In genomic region chr1:1306661-1307260, GRCh38 we compare ENCODE assay signal across 8 cellular contexts. TPM values are rescaled to one million over a fixed set of nuclear protein-coding genes. Genes with fewer than 3 reads are reported as not detected.
DNase-seq lines count a peak whose midpoint lies in the region; ATAC-seq and TF ChIP-seq lines count a peak whose summit lies in the region.

No MANE protein-coding gene starts in this region.

- no peak overlapping the region for H3K27ac Mint-ChIP-seq in central memory CD8-positive, alpha-beta T cell (ENCODE audit: low read depth)
- peak overlapping the region; percentile 76 to 94 (median 84) for H3K27ac Mint-ChIP-seq in naive B cell

- DNase-seq in AG10803 (ENCODE audit: low read depth) (no peak), naive B cell (no peak), NCI-H748 treated with DMSO at 0.1 percent for 48 hours (lab: John Stamatoyannopoulos, UW) (no peak), 8988T (no peak), NCI-H2196 treated with DMSO at 0.1 percent for 48 hours (lab: John Stamatoyannopoulos, UW; ENCODE audit: unreplicated experiment) (no peak)
- DNase-seq in Jurkat, Clone E6-1 (ENCODE audit: low read depth, low spot score) = no peak
- DNase-seq in central memory CD8-positive, alpha-beta T cell (ENCODE audit: low spot score in 2 of 2) = no peak

- H3K4me3 Mint-ChIP-seq in central memory CD8-positive, alpha-beta T cell = peak overlapping the region; percentile 84
- H3K4me3 Mint-ChIP-seq in naive B cell = peak overlapping the region; percentile 75 to 93 (median 88)

- ATAC-seq in central memory CD8-positive, alpha-beta T cell (replicated peaks; ENCODE audit: extremely low read depth, poor library complexity, severe bottlenecking) = no peak
- no peak for ATAC-seq in naive B cell (ENCODE audit: low read depth in 2 of 2)
- no peak for ATAC-seq in HG03342 (IDR thresholded peaks at IDR 0.05; ENCODE audit: unreplicated experiment)

- peak overlapping the region; percentile 72 for H3K4me3 ChIP-seq in AG10803 (ENCODE audit: low read length)
- peak overlapping the region; percentile 81 for H3K4me3 ChIP-seq in Jurkat, Clone E6-1 (ENCODE audit: low read length)

- peaks cover 16% of the 10 kb centered on the region for H3K4me1 Mint-ChIP-seq in central memory CD8-positive, alpha-beta T cell
- H3K4me1 Mint-ChIP-seq in naive B cell = peaks cover 19 to 30% (median 20%) of the 10 kb centered on the region in 3 donors

- H3K27me3 Mint-ChIP-seq in central memory CD8-positive, alpha-beta T cell = no peaks in the 10 kb centered on the region
- no peaks in the 10 kb centered on the region for H3K27me3 Mint-ChIP-seq in naive B cell

- no peak for TF ChIP-seq CTCF in AG10803 (conservative IDR thresholded peaks at IDR 0.05; ENCODE audit: low read length)

- peaks cover 17% of the 10 kb centered on the region for H3K36me3 Mint-ChIP-seq in central memory CD8-positive, alpha-beta T cell (ENCODE audit: insufficient read depth)
- no peaks in the 10 kb centered on the region for H3K36me3 Mint-ChIP-seq in naive B cell

- no peaks in the 10 kb centered on the region for H3K9me3 Mint-ChIP-seq in central memory CD8-positive, alpha-beta T cell
- H3K9me3 Mint-ChIP-seq in naive B cell = no peaks in the 10 kb centered on the region

RNA-seq across cellular contexts. Expression of gene ACAP3, which starts 1.0 kb away (rescaled TPM):
- polyA plus RNA-seq in Jurkat, Clone E6-1 (2012; ENCODE audit: insufficient read depth, insufficient read length) = 66.3 TPM
- polyA plus RNA-seq in naive B cell (ENCODE audit: low read depth in 6 of 6) = 1 to 10 TPM; 1.9 to 7.2 (median 3.1) TPM

RNA-seq across cellular contexts. Expression of gene PUSL1, which starts 1.6 kb away (rescaled TPM):
- 21.7 TPM for polyA plus RNA-seq in Jurkat, Clone E6-1 (2012; ENCODE audit: insufficient read depth, insufficient read length)
- 10 to 100 TPM in 5 of 6 donors, 1 to 10 TPM in 1; 7.2 to 17.2 (median 11.9) TPM for polyA plus RNA-seq in naive B cell (ENCODE audit: low read depth in 6 of 6)

RNA-seq across cellular contexts. Expression of gene INTS11, which starts 17.7 kb away (rescaled TPM):
- polyA plus RNA-seq in Jurkat, Clone E6-1 (2012; ENCODE audit: insufficient read depth, insufficient read length) = 136 TPM
- 10 to 100 TPM; 45.9 to 61.5 (median 54.3) TPM for polyA plus RNA-seq in naive B cell (ENCODE audit: low read depth in 6 of 6)

RNA-seq across cellular contexts. Expression of gene CPTP, which starts 17.8 kb away (rescaled TPM):
- 6.3 TPM for polyA plus RNA-seq in Jurkat, Clone E6-1 (2012; ENCODE audit: insufficient read depth, insufficient read length)
- 10 to 100 TPM in 3 of 6 donors, 1 to 10 TPM in 3; 7.9 to 16.9 (median 10.7) TPM for polyA plus RNA-seq in naive B cell (ENCODE audit: low read depth in 6 of 6)

RNA-seq across cellular contexts. Expression of gene TAS1R3, which starts 24.3 kb away (rescaled TPM):
- polyA plus RNA-seq in Jurkat, Clone E6-1 (2012; ENCODE audit: insufficient read depth, insufficient read length) = not detected
- polyA plus RNA-seq in naive B cell (ENCODE audit: low read depth in 6 of 6) = under 1 TPM in 3 of 6 donors, not detected in 3; 0.28 to 0.44 (median 0.31) TPM
